ENCODE assay signal across 8 cellular contexts in the genomic region with DNA sequence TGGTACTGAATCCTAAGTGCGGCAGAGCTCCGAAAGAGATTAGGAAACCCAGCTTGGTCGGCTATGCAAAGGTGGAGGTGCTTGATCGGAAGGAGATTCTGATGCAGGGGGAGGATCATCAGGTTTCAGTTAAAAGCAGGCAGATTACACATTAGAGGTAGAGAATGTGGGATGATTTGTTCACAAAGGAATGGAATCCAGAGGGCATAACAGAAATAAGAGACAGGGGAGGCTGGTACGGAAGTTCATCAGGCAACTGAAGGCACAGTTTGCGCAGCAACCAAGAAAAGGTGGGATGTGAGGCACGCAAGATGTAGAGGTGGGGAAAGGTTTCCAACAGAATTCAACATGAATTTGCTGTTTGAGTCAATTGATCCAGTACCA. TPM values are rescaled to one million over a fixed set of nuclear protein-coding genes. Genes with fewer than 3 reads are reported as not detected.
DNase-seq lines count a peak whose midpoint lies in the region; TF ChIP-seq lines count a peak whose summit lies in the region.

No MANE protein-coding gene starts in this region.

- no peak for DNase-seq in GM06990 (ENCODE audit: extremely low read depth, insufficient read length)
- no peak for DNase-seq in HFF-Myc (ENCODE audit: extremely low read depth, low read depth)
- DNase-seq in Peyer's patch, result peak in 1 of 3 donors; percentile 33
- DNase-seq in germinal center (ENCODE audit: low spot score), result peak; percentile 3
- DNase-seq in renal cortical epithelial cell (ENCODE audit: low read depth), result peak; percentile 63
- no peak for DNase-seq in UCSD-AML1 (lab: John Stamatoyannopoulos, UW; ENCODE audit: unreplicated experiment)
- no peak for DNase-seq in NCI-H1436 treated with DMSO at 0.1 percent for 48 hours (lab: John Stamatoyannopoulos, UW)
- DNase-seq in T-helper 9 cell, result no peak

- no peaks in the 10 kb centered on the region for H3K9me3 ChIP-seq in Peyer's patch

- peaks cover 0 to 13% (median 7%) of the 10 kb centered on the region in 4 donors for H3K4me1 ChIP-seq in Peyer's patch

- peak overlapping the region; percentile 88 to 93 (median 92) for H3K27ac ChIP-seq in Peyer's patch

- H3K36me3 ChIP-seq in GM06990 (ENCODE audit: control insufficient read depth, insufficient read depth, low read length), result no peaks in the 10 kb centered on the region
- H3K36me3 ChIP-seq in Peyer's patch, result no peaks in the 10 kb centered on the region

- TF ChIP-seq CTCF in GM06990 (IDR thresholded peaks at IDR 0.05; ENCODE audit: insufficient read depth, low read length, poor library complexity, severe bottlenecking), result no peak
- no peak for TF ChIP-seq CTCF in HFF-Myc (IDR thresholded peaks at IDR 0.05; ENCODE audit: low read depth, low read length, missing control alignments)
- no peak for TF ChIP-seq CTCF in Peyer's patch (IDR thresholded peaks at IDR 0.05)

- H3K27me3 ChIP-seq in GM06990 (replicated peaks; ENCODE audit: control insufficient read depth, insufficient read depth, low read length) (no peaks in the 10 kb centered on the region), Peyer's patch (no peaks in the 10 kb centered on the region)

- no peak for TF ChIP-seq POLR2A in Peyer's patch (IDR thresholded peaks at IDR 0.05)

- H3K4me3 ChIP-seq in GM06990 (replicated peaks; ENCODE audit: low read depth, low read length) (peak overlapping the region; percentile 92), HFF-Myc (replicated peaks; ENCODE audit: low read depth, low read length) (peak overlapping the region; percentile 99), Peyer's patch (peak overlapping the region; percentile 77 to 92 (median 88))

RNA-seq across cellular contexts. Expression of a gene that starts 0.4 kb away (rescaled TPM):
- total RNA-seq in Peyer's patch, result 10 to 100 TPM; 10.9 to 56.9 (median 20.5) TPM
- 23.6 and 36.3 TPM in 2 replicates for total RNA-seq in renal cortical epithelial cell

Comparison
In these comparisons a context has a peak if more than half of its experiments do, and no peak if none do; other contexts are left out.
1. DNase-seq: peak in germinal center (single experiment) and renal cortical epithelial cell (single experiment); none in GM06990 (single experiment), HFF-Myc (single experiment), UCSD-AML1 (single experiment), NCI-H1436 treated with DMSO at 0.1 percent for 48 hours (single experiment) and T-helper 9 cell (single experiment).
2. Peak in every context shown above with its lines, with median percentiles within 50 percentile points of each other: H3K4me3 ChIP-seq.